In the genomic region with DNA sequence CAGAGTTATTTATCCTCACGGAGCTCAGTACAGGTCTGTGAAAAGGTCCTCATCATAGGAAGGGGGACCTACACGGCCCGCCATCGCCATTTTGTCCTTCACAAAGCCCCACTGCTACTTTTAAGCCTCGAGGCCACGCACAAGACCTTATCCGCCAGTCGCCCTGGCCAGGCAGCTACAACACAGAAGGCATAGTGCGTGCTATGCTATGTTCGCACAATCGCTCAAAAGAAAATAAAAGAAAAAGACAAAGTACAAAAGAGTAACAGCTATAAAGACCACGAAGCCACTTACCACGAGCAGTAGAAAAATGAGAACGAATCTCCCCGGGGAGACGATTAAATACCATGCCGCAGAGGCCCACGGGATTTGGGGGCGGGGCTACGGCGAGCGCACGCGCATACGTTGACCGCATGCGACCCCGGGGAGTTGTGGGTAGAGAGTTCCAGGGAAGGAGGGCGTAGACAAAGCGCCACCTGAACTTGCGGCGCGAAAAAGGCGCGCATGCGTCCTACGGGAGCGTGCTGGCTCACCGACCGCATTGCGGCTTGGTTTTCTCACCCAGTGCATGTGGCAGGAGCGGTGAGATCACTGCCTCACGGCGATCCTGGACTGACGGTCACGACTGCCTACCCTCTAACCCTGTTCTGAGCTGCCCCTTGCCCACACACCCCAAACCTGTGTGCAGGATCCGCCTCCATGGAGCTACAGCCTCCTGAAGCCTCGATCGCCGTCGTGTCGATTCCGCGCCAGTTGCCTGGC, we compare ENCODE assay signal across 8 cellular contexts. TPM values are rescaled to one million over a fixed set of nuclear protein-coding genes. Genes with fewer than 3 reads are reported as not detected.
DNase-seq lines count a peak whose midpoint lies in the region; ATAC-seq and TF ChIP-seq lines count a peak whose summit lies in the region.

No MANE protein-coding gene starts in this region.

- no peak overlapping the region for H2AFZ ChIP-seq in GM23338

- H3K36me3 Mint-ChIP-seq in GM23338 (ENCODE audit: low read depth) = peaks cover 96% of the 10 kb centered on the region
- peaks cover 68% of the 10 kb centered on the region for H3K36me3 Mint-ChIP-seq in activated T-helper 17 cell treated with anti-CD3 and anti-CD28 coated beads, Interleukin-2, amount 50 U/mL, for 72 hours (ENCODE audit: low read depth)
- peaks cover 45% of the 10 kb centered on the region for H3K36me3 Mint-ChIP-seq in natural killer cell treated with Interleukin-12 subunit alpha and Interleukin-12 subunit beta and Interleukin-15 and Interleukin-18, amount 100 ng/mL, for 72 hours

- peaks cover 67% of the 10 kb centered on the region for H3K27me3 Mint-ChIP-seq in GM23338 (ENCODE audit: insufficient read depth, low read depth, poor library complexity)
- no peaks in the 10 kb centered on the region for H3K27me3 Mint-ChIP-seq in activated T-helper 17 cell treated with anti-CD3 and anti-CD28 coated beads, Interleukin-2, amount 50 U/mL, for 72 hours
- H3K27me3 Mint-ChIP-seq in natural killer cell treated with Interleukin-12 subunit alpha and Interleukin-12 subunit beta and Interleukin-15 and Interleukin-18, amount 100 ng/mL, for 72 hours = peaks cover 5 to 7% of the 10 kb centered on the region in 2 donors

- no peaks in the 10 kb centered on the region for H3K9me2 ChIP-seq in GM23338 (ENCODE audit: insufficient read depth)

- peaks cover 56% of the 10 kb centered on the region for H3K4me1 ChIP-seq in GM23338 (ENCODE audit: insufficient read depth)

- peak overlapping the region; percentile 100 for H3K4me3 ChIP-seq in GM23338
- peak overlapping the region; percentile 71 for H3K4me3 ChIP-seq in fibroblast of mammary gland (ENCODE audit: control insufficient read depth, low read depth, low read length)

- peak overlapping the region; percentile 98 for H3K4me3 Mint-ChIP-seq in GM23338
- H3K4me3 Mint-ChIP-seq in activated T-helper 17 cell treated with anti-CD3 and anti-CD28 coated beads, Interleukin-2, amount 50 U/mL, for 72 hours = peak overlapping the region; percentile 98
- peak overlapping the region; percentile 95 for H3K4me3 Mint-ChIP-seq in natural killer cell treated with Interleukin-12 subunit alpha and Interleukin-12 subunit beta and Interleukin-15 and Interleukin-18, amount 100 ng/mL, for 72 hours

- H3K27ac ChIP-seq in GM23338 (ENCODE audit: low read depth) = peak overlapping the region; percentile 97

- H3K4me1 Mint-ChIP-seq in GM23338 = peaks cover 50% of the 10 kb centered on the region
- H3K4me1 Mint-ChIP-seq in activated T-helper 17 cell treated with anti-CD3 and anti-CD28 coated beads, Interleukin-2, amount 50 U/mL, for 72 hours = peaks cover 28% of the 10 kb centered on the region
- peaks cover 51 to 56% of the 10 kb centered on the region in 2 donors for H3K4me1 Mint-ChIP-seq in natural killer cell treated with Interleukin-12 subunit alpha and Interleukin-12 subunit beta and Interleukin-15 and Interleukin-18, amount 100 ng/mL, for 72 hours (ENCODE audit: low read depth in 2 of 2)

- peaks cover 82% of the 10 kb centered on the region for H3K79me2 ChIP-seq in GM23338 (replicated peaks; ENCODE audit: insufficient read depth)

- peak overlapping the region; percentile 100 for H3K27ac Mint-ChIP-seq in GM23338
- H3K27ac Mint-ChIP-seq in activated T-helper 17 cell treated with anti-CD3 and anti-CD28 coated beads, Interleukin-2, amount 50 U/mL, for 72 hours = peak overlapping the region; percentile 96
- H3K27ac Mint-ChIP-seq in natural killer cell treated with Interleukin-12 subunit alpha and Interleukin-12 subunit beta and Interleukin-15 and Interleukin-18, amount 100 ng/mL, for 72 hours = peak overlapping the region; percentile 90 to 93

- peaks cover 19% of the 10 kb centered on the region for H3K9me3 Mint-ChIP-seq in GM23338
- H3K9me3 Mint-ChIP-seq in activated T-helper 17 cell treated with anti-CD3 and anti-CD28 coated beads, Interleukin-2, amount 50 U/mL, for 72 hours = no peaks in the 10 kb centered on the region
- H3K9me3 Mint-ChIP-seq in natural killer cell treated with Interleukin-12 subunit alpha and Interleukin-12 subunit beta and Interleukin-15 and Interleukin-18, amount 100 ng/mL, for 72 hours = no peaks in the 10 kb centered on the region

- peaks cover 66% of the 10 kb centered on the region for H3F3A ChIP-seq in GM23338 (replicated peaks; ENCODE audit: low read depth)

- H4K20me1 ChIP-seq in GM23338 (replicated peaks; ENCODE audit: insufficient read depth) = peaks cover 39% of the 10 kb centered on the region

- no peaks in the 10 kb centered on the region for H3K27me3 ChIP-seq in GM23338 (ENCODE audit: insufficient read depth)

- peaks cover 43% of the 10 kb centered on the region for H3K36me3 ChIP-seq in GM23338 (ENCODE audit: insufficient read depth)

- ATAC-seq in GM23338 = peak; percentile 73
- peak; percentile 79 for ATAC-seq in activated T-helper 17 cell treated with anti-CD3 and anti-CD28 coated beads, Interleukin-2, amount 50 U/mL, for 72 hours (replicated peaks)
- peak; percentile 94 to 95 for ATAC-seq in natural killer cell treated with Interleukin-12 subunit alpha and Interleukin-12 subunit beta and Interleukin-15 and Interleukin-18, amount 100 ng/mL, for 72 hours

- TF ChIP-seq CTCF in GM23338 (conservative IDR thresholded peaks at IDR 0.05; ENCODE audit: low read depth in 2 of 2) = no peak
- no peak for TF ChIP-seq CTCF in fibroblast of mammary gland (conservative IDR thresholded peaks at IDR 0.05; ENCODE audit: control insufficient read depth, insufficient read depth, low read depth, low read length)

- peak; percentile 100 for DNase-seq in Daoy (ENCODE audit: low read depth)
- DNase-seq in GM23338 (ENCODE audit: low spot score) = peak; percentile 99
- DNase-seq in LHCN-M2 (ENCODE audit: low read depth) = peak; percentile 97
- DNase-seq in RPMI7951 (ENCODE audit: low read depth) = peak; percentile 97
- DNase-seq in fibroblast of mammary gland (ENCODE audit: low read depth) = peak; percentile 98
- DNase-seq in natural killer cell treated with Interleukin-12 subunit alpha and Interleukin-12 subunit beta and Interleukin-15 and Interleukin-18, amount 100 ng/mL, for 72 hours (ENCODE audit: low spot score) = peak; percentile 99
- peak; percentile 95 for DNase-seq in stimulated activated naive CD4-positive, alpha-beta T cell treated with Interleukin-2 at 50 U/mL for 16 hours (lab: John Stamatoyannopoulos, UW)

- H3K4me2 ChIP-seq in GM23338 = peak overlapping the region; percentile 100

TF ChIP-seq in GM23338, 12 proteins besides CTCF, POLR2A, EP300 and RAD21 (continues in another document):
- no peak for TF ChIP-seq EZH2 (IDR thresholded peaks at IDR 0.05; ENCODE audit: low read depth, unreplicated experiment)

RNA-seq across cellular contexts. Expression of a gene that starts 16.4 kb away (rescaled TPM):
- total RNA-seq in Daoy (2014; rRNA removed; shearing (Covaris generic)) = 147 and 152 TPM in 2 replicates
- total RNA-seq in GM23338 (2014; rRNA removed; shearing (Covaris generic)) = 109 and 136 TPM in 2 replicates
- 94.4 and 95.8 TPM in 2 replicates for polyA plus RNA-seq in GM23338 (2016; fragmentation: Nextera tagmentation; extraction: Ambion mirVana)
- total RNA-seq in LHCN-M2 (2014; rRNA removed) = 56.5 and 56.6 TPM in 2 replicates
- polyA plus RNA-seq in LHCN-M2 (2012) = 30.6 TPM
- 61.3 and 80.4 TPM in 2 replicates for total RNA-seq in RPMI7951 (2014; rRNA removed; shearing (Covaris generic))
- 100 to 1,000 TPM in 1 of 2 donors, 10 to 100 TPM in 1; 70.3 to 104 TPM for total RNA-seq in activated T-helper 17 cell treated with anti-CD3 and anti-CD28 coated beads, Interleukin-2, amount 50 U/mL, for 72 hours
- 100 to 1,000 TPM in 1 of 2 donors, 10 to 100 TPM in 1; 90.4 to 136 TPM for total RNA-seq in natural killer cell treated with Interleukin-12 subunit alpha and Interleukin-12 subunit beta and Interleukin-15 and Interleukin-18, amount 100 ng/mL, for 72 hours

RNA-seq across cellular contexts. Expression of a gene that starts 23.1 kb away (rescaled TPM):
- not detected in 2 replicates for total RNA-seq in Daoy (2014; rRNA removed; shearing (Covaris generic))
- total RNA-seq in GM23338 (2014; rRNA removed; shearing (Covaris generic)) = not detected in 2 replicates
- polyA plus RNA-seq in GM23338 (2016; fragmentation: Nextera tagmentation; extraction: Ambion mirVana) = 1.3 and 1.9 TPM in 2 replicates
- not detected in 2 replicates for total RNA-seq in LHCN-M2 (2014; rRNA removed)
- polyA plus RNA-seq in LHCN-M2 (2012) = 0.35 TPM
- total RNA-seq in RPMI7951 (2014; rRNA removed; shearing (Covaris generic)) = not detected in 2 replicates
- under 1 TPM; 0.82 TPM for total RNA-seq in activated T-helper 17 cell treated with anti-CD3 and anti-CD28 coated beads, Interleukin-2, amount 50 U/mL, for 72 hours
- total RNA-seq in natural killer cell treated with Interleukin-12 subunit alpha and Interleukin-12 subunit beta and Interleukin-15 and Interleukin-18, amount 100 ng/mL, for 72 hours = 1 to 10 TPM in 1 of 2 donors, not detected in 1; 1.0 TPM

RNA-seq across cellular contexts. Expression of a gene that starts 23.9 kb away (rescaled TPM):
- total RNA-seq in Daoy (2014; rRNA removed; shearing (Covaris generic)) = 26.0 and 28.2 TPM in 2 replicates
- 15.0 and 22.2 TPM in 2 replicates for total RNA-seq in GM23338 (2014; rRNA removed; shearing (Covaris generic))
- 7.4 and 7.7 TPM in 2 replicates for polyA plus RNA-seq in GM23338 (2016; fragmentation: Nextera tagmentation; extraction: Ambion mirVana)
- total RNA-seq in LHCN-M2 (2014; rRNA removed) = 21.5 and 25.2 TPM in 2 replicates
- 38.1 TPM for polyA plus RNA-seq in LHCN-M2 (2012)
- 40.7 and 43.1 TPM in 2 replicates for total RNA-seq in RPMI7951 (2014; rRNA removed; shearing (Covaris generic))
- total RNA-seq in activated T-helper 17 cell treated with anti-CD3 and anti-CD28 coated beads, Interleukin-2, amount 50 U/mL, for 72 hours = 10 to 100 TPM; 23.4 to 32.0 TPM
- total RNA-seq in natural killer cell treated with Interleukin-12 subunit alpha and Interleukin-12 subunit beta and Interleukin-15 and Interleukin-18, amount 100 ng/mL, for 72 hours = 10 to 100 TPM; 32.0 to 53.4 TPM

RNA-seq across cellular contexts. Expression of a gene that starts 24.9 kb away (rescaled TPM):
- total RNA-seq in Daoy (2014; rRNA removed; shearing (Covaris generic)) = 137 and 170 TPM in 2 replicates
- 375 and 425 TPM in 2 replicates for total RNA-seq in GM23338 (2014; rRNA removed; shearing (Covaris generic))
- 240 and 241 TPM in 2 replicates for polyA plus RNA-seq in GM23338 (2016; fragmentation: Nextera tagmentation; extraction: Ambion mirVana)
- 121 and 132 TPM in 2 replicates for total RNA-seq in LHCN-M2 (2014; rRNA removed)
- 231 TPM for polyA plus RNA-seq in LHCN-M2 (2012)
- 85.2 and 94.7 TPM in 2 replicates for total RNA-seq in RPMI7951 (2014; rRNA removed; shearing (Covaris generic))
- 100 to 1,000 TPM; 176 to 287 TPM for total RNA-seq in activated T-helper 17 cell treated with anti-CD3 and anti-CD28 coated beads, Interleukin-2, amount 50 U/mL, for 72 hours
- total RNA-seq in natural killer cell treated with Interleukin-12 subunit alpha and Interleukin-12 subunit beta and Interleukin-15 and Interleukin-18, amount 100 ng/mL, for 72 hours = 100 to 1,000 TPM; 234 to 307 TPM

RNA-seq across cellular contexts. Expression of a gene that starts 50.5 kb away (rescaled TPM):
- 28.4 and 29.3 TPM in 2 replicates for total RNA-seq in Daoy (2014; rRNA removed; shearing (Covaris generic))
- 31.8 and 33.8 TPM in 2 replicates for total RNA-seq in GM23338 (2014; rRNA removed; shearing (Covaris generic))
- 31.1 and 31.7 TPM in 2 replicates for polyA plus RNA-seq in GM23338 (2016; fragmentation: Nextera tagmentation; extraction: Ambion mirVana)
- 34.2 and 39.6 TPM in 2 replicates for total RNA-seq in LHCN-M2 (2014; rRNA removed)
- polyA plus RNA-seq in LHCN-M2 (2012) = 31.4 TPM
- 24.9 and 26.1 TPM in 2 replicates for total RNA-seq in RPMI7951 (2014; rRNA removed; shearing (Covaris generic))
- total RNA-seq in activated T-helper 17 cell treated with anti-CD3 and anti-CD28 coated beads, Interleukin-2, amount 50 U/mL, for 72 hours = 100 to 1,000 TPM in 1 of 2 donors, 10 to 100 TPM in 1; 85.8 to 115 TPM
- total RNA-seq in natural killer cell treated with Interleukin-12 subunit alpha and Interleukin-12 subunit beta and Interleukin-15 and Interleukin-18, amount 100 ng/mL, for 72 hours = 100 to 1,000 TPM; 108 to 145 TPM

Comparison
In these comparisons a context has a peak if more than half of its experiments do, and no peak if none do; other contexts are left out.
1. Peak in every context shown above with its lines: DNase-seq, ATAC-seq, H3K4me3 ChIP-seq and H3K27ac ChIP-seq.